In genomic region chr17:73703917-73704316, GRCh38 we compare ENCODE assay signal across 7 cellular contexts. TPM values are rescaled to one million over a fixed set of nuclear protein-coding genes. Genes with fewer than 3 reads are reported as not detected.
"Had no signal": no experiment of that assay in that cellular context is flagged by ENCODE, and none has a peak within 500 bp of the region (broad histone marks: within the 10 kb centered on the region; RNA-seq: fewer than 3 reads in every experiment).

No MANE protein-coding gene starts in this region.

- H3K9me3 ChIP-seq: HAP-1 had no signal

- H3K4me1 ChIP-seq: HAP-1 had no signal

- H3K27ac ChIP-seq: HL-60 had no signal

- FAIRE-seq: K562 had no signal

- DNase-seq: GOT3, H7, IMR-90, KG1 had no signal

- ATAC-seq: K562 had no signal

- H3K4me3 ChIP-seq: HAP-1, K562 had no signal

- H3K36me3 ChIP-seq: HAP-1 had no signal

RNA-seq across cellular contexts. Expression of gene SDK2, which starts 59.7 kb away (rescaled TPM):
- polyA plus RNA-seq: K562 had no signal
